ENCODE assay signal across 17 cellular contexts in genomic region chr14:88864198-88864597, GRCh38. TPM values are rescaled to one million over a fixed set of nuclear protein-coding genes. Genes with fewer than 3 reads are reported as not detected.
DNase-seq lines count a peak whose midpoint lies in the region; ATAC-seq and TF ChIP-seq lines count a peak whose summit lies in the region.
"Had no signal": no experiment of that assay in that cellular context is flagged by ENCODE, and none has a peak within 500 bp of the region (broad histone marks: within the 10 kb centered on the region; RNA-seq: fewer than 3 reads in every experiment).

No MANE protein-coding gene starts in this region.

- no peak for TF ChIP-seq CTCF in cardiac muscle cell (IDR thresholded peaks at IDR 0.05; ENCODE audit: low read depth, low read length)
- no peak for TF ChIP-seq CTCF in endodermal cell (conservative IDR thresholded peaks at IDR 0.05)

- no peaks in the 10 kb centered on the region for H3K4me1 Mint-ChIP-seq in endodermal cell
- H3K4me1 Mint-ChIP-seq: CD4-positive, alpha-beta memory T cell had no signal

- H3K9ac ChIP-seq in endodermal cell (ENCODE audit: extremely low read depth, low read length, poor library complexity, severe bottlenecking): no peak overlapping the region

- DNase-seq in cardiac muscle cell (ENCODE audit: low read depth in 1 of 2, low spot score in 1 of 2): no peak
- no peak for DNase-seq in Right ventricle myocardium superior
- no peak for DNase-seq in endodermal cell
- DNase-seq in activated CD4-positive, alpha-beta T cell treated with anti-CD3 and anti-CD28 coated beads for 4 hours: no peak
- DNase-seq in UCSD-AML1 (lab: John Stamatoyannopoulos, UW; ENCODE audit: unreplicated experiment): no peak
- DNase-seq: AML-193; CD4-positive, alpha-beta memory T cell; DMS153; DMS79; GF-D8; H9 had no signal

- H3K36me3 ChIP-seq in cardiac muscle cell (peaks cover 6% of the 10 kb centered on the region), endodermal cell (ENCODE audit: control insufficient read depth, insufficient read depth, low read length) (peaks cover 14% of the 10 kb centered on the region), mesodermal cell (ENCODE audit: control insufficient read depth, insufficient read depth, low read length) (peaks cover 10% of the 10 kb centered on the region)

- H3K4me1 ChIP-seq in cardiac muscle cell (ENCODE audit: low read depth): no peaks in the 10 kb centered on the region
- H3K4me1 ChIP-seq in endodermal cell (ENCODE audit: control insufficient read depth, insufficient read depth, low read length): no peaks in the 10 kb centered on the region
- H3K4me1 ChIP-seq in mesodermal cell (ENCODE audit: control insufficient read depth, insufficient read depth, low read length, poor library complexity, severe bottlenecking): no peaks in the 10 kb centered on the region
- H3K4me1 ChIP-seq: A549 had no signal

- H3K27ac ChIP-seq in cardiac muscle cell: peak overlapping the region; percentile 30
- peak overlapping the region; percentile 14 for H3K27ac ChIP-seq in endodermal cell (ENCODE audit: low read depth, low read length)
- peak overlapping the region; percentile 25 for H3K27ac ChIP-seq in mesodermal cell (ENCODE audit: low read depth, low read length, severe bottlenecking)
- H3K27ac ChIP-seq: 22Rv1, A549, C4-2B had no signal

- H3K4me3 ChIP-seq in cardiac muscle cell: no peak overlapping the region
- no peak overlapping the region for H3K4me3 ChIP-seq in endodermal cell (ENCODE audit: low read length)
- no peak overlapping the region for H3K4me3 ChIP-seq in mesodermal cell (ENCODE audit: extremely low read depth, insufficient read depth, low read length, poor library complexity, severe bottlenecking)
- H3K4me3 ChIP-seq: A549 had no signal

- H3K36me3 Mint-ChIP-seq in endodermal cell (ENCODE audit: low read depth): peaks cover 26% of the 10 kb centered on the region

- WGBS in endodermal cell (ENCODE audit: insufficient coverage in 1 of 2, insufficient read length in 1 of 2), 2 experiments: 88 to 100% methylated on average over 1 of the region's 1 CpG
- 60 to 80% methylated on average over 1 of the region's 1 CpG for WGBS in mesodermal cell (ENCODE audit: insufficient coverage in 2 of 2), 2 experiments

- H3K27ac Mint-ChIP-seq in endodermal cell: no peak overlapping the region
- H3K27ac Mint-ChIP-seq: CD4-positive, alpha-beta memory T cell had no signal

- H3K27me3 Mint-ChIP-seq in endodermal cell (ENCODE audit: insufficient read depth): no peaks in the 10 kb centered on the region
- H3K27me3 Mint-ChIP-seq: CD4-positive, alpha-beta memory T cell had no signal

- H3K9me3 ChIP-seq in cardiac muscle cell (ENCODE audit: low read depth) (no peaks in the 10 kb centered on the region), endodermal cell (ENCODE audit: control insufficient read depth, low read length) (peaks cover 2% of the 10 kb centered on the region), mesodermal cell (ENCODE audit: control insufficient read depth, low read length) (no peaks in the 10 kb centered on the region)
- H3K9me3 ChIP-seq: A549 had no signal

- H3K27me3 ChIP-seq in cardiac muscle cell (no peaks in the 10 kb centered on the region), endodermal cell (ENCODE audit: control insufficient read depth, insufficient read depth, low read length, poor library complexity, severe bottlenecking) (no peaks in the 10 kb centered on the region)

- intact Hi-C loops in Right ventricle myocardium superior (cut with DNase I): no loop called here

- H3K9me3 Mint-ChIP-seq in endodermal cell: peaks cover 3% of the 10 kb centered on the region

- ATAC-seq in Right ventricle myocardium superior (ENCODE audit: poor library complexity) (no peak), GM21576 (IDR thresholded peaks at IDR 0.05; ENCODE audit: unreplicated experiment) (no peak), GM21381 (IDR thresholded peaks at IDR 0.05; ENCODE audit: unreplicated experiment) (no peak)
- ATAC-seq: A549 had no signal

- no peak overlapping the region for H3K4me3 Mint-ChIP-seq in endodermal cell
- H3K4me3 Mint-ChIP-seq: CD4-positive, alpha-beta memory T cell; H9 had no signal

RNA-seq across cellular contexts. Expression of gene TTC8, which starts 39.7 kb away (rescaled TPM):
- total RNA-seq in cardiac muscle cell (22.6 and 40.6 TPM in 2 replicates), Right ventricle myocardium superior (5.2 TPM), endodermal cell (10 to 100 TPM; 25.6 to 33.4 TPM)
- polyA plus RNA-seq in cardiac muscle cell: 29.3 and 29.8 TPM in 2 replicates
- polyA plus RNA-seq in endodermal cell (2013, experiment 1 of 2): 24.5 TPM
- 22.5 TPM for polyA plus RNA-seq in endodermal cell (2013, experiment 2 of 2)
- 20.5 TPM for polyA plus RNA-seq in mesodermal cell (2013, experiment 1 of 2)
- 18.7 TPM for polyA plus RNA-seq in mesodermal cell (2013, experiment 2 of 2)
